12 cellular contexts compared by ENCODE assay signal in the genomic region with DNA sequence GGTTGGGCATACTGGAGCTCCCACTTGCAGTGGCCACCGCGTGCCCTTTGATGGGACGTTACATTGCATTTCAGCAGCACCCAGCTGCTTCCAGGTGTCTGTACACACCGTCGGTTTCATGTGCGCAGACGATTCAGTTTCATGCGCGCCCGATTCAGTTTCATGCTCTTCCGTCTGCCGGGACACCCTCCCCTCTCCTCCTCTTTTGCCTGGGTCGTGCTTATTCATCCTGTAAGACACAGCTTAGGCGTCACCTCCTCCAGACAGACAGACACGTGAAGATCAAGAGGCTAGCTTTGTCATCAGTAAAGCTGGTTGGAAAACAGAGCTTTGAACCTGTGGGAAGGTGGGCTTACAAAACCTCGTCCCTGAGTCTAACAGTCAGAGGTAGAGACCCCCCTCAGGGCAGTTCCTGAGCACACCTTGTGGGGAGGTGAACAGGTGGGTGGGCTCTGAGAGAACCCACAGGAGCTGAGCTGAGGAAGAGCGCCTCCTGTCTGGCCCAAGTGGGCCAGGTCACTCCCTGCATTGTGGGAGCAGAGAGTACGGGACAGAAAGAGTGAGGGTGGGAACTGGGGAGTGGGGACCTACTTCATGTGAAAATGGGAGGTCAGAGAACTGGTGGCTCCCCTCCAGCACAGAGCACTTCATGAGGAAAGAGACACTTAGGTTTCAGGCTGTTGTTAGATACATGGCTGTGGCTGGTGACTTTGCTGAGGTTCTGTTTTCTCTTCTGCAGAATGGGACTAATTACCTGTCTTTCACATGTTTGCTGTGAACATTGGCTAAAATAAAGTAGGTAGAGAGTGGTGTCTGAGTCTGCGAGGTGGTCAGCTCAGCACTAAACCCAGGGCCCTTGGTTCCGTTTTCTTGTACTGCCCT.
"Had no signal": no experiment of that assay in that cellular context is flagged by ENCODE, and none has a peak within 500 bp of the region (broad histone marks: within the 10 kb centered on the region; RNA-seq: fewer than 3 reads in every experiment).

No MANE protein-coding gene starts in this region.

- H3K4me3 Mint-ChIP-seq: activated CD8-positive, alpha-beta T cell treated with anti-CD3 and anti-CD28 coated beads, Interleukin-2, amount 10 ng/mL, durations not matched to agents 7 days and 5 days; activated naive CD4-positive, alpha-beta T cell treated with anti-CD3 and anti-CD28 coated beads for 36 hours; memory B cell; neural crest cell had no signal

- H3K27ac ChIP-seq: left lung, parathyroid adenoma had no signal

- H3K9me3 Mint-ChIP-seq: memory B cell, neural crest cell had no signal

- H3K9ac ChIP-seq: parathyroid adenoma had no signal

- H3K27ac Mint-ChIP-seq: activated CD8-positive, alpha-beta T cell treated with anti-CD3 and anti-CD28 coated beads, Interleukin-2, amount 10 ng/mL, durations not matched to agents 7 days and 5 days; activated naive CD4-positive, alpha-beta T cell treated with anti-CD3 and anti-CD28 coated beads for 36 hours; memory B cell had no signal

- H3K27me3 Mint-ChIP-seq: memory B cell had no signal

- H3K4me3 ChIP-seq: esophagus muscularis mucosa, left lung, tibial nerve, vagina had no signal

- H2AFZ ChIP-seq: parathyroid adenoma had no signal

- H3K27me3 ChIP-seq: dorsolateral prefrontal cortex, esophagus muscularis mucosa, left lung, tibial nerve, vagina had no signal

- H3K36me3 ChIP-seq: esophagus muscularis mucosa, left lung, tibial nerve, vagina had no signal

- DNase-seq: activated CD4-positive, alpha-beta T cell treated with anti-CD3 and anti-CD28 coated beads for 1 hour; activated CD8-positive, alpha-beta T cell treated with anti-CD3 and anti-CD28 coated beads, Interleukin-2, amount 10 ng/mL, durations not matched to agents 7 days and 5 days; activated naive CD4-positive, alpha-beta T cell treated with anti-CD3 and anti-CD28 coated beads for 36 hours; foreskin fibroblast; left lung had no signal

- ATAC-seq: activated CD8-positive, alpha-beta T cell treated with anti-CD3 and anti-CD28 coated beads, Interleukin-2, amount 10 ng/mL, durations not matched to agents 7 days and 5 days had no signal

- H3K9me3 ChIP-seq: esophagus muscularis mucosa, left lung, tibial nerve, vagina had no signal
